22 cellular contexts compared by ENCODE assay signal in the genomic region with DNA sequence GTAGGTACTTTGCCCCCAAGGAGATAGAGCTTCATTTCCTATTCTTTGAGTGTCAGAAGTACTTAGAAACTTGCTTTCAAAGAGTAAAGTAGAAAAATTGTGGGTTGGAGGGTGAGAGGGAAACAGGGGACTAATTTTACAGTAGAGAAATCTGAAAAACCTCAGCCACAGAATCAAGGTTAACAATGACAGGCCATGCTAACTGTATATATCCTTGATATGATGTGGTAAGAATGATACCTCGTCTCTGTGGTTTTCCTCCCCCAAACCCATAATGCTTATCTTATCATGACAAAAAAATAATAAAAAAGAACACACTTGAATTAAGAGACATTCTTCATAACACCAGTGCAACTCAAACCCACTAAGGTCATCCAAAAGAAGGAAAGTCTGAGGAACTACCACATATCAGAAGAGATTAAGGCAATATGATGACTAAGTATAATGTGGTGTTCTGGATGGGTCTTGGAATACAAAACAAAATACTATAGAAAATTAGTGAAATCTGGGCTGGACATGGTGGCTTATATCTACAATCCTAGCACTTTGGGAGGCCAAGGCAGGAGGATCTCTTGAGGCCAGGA.
"Had no signal": no experiment of that assay in that cellular context is flagged by ENCODE, and none has a peak within 500 bp of the region (broad histone marks: within the 10 kb centered on the region; RNA-seq: fewer than 3 reads in every experiment).

No MANE protein-coding gene starts in this region.

- H2AFZ ChIP-seq: hepatocyte, neural progenitor cell had no signal

- H3K36me3 Mint-ChIP-seq: natural killer cell treated with Interleukin-12 subunit alpha and Interleukin-12 subunit beta and Interleukin-15 and Interleukin-18, amount 100 ng/mL, for 72 hours; neural progenitor cell had no signal

- H3K27ac Mint-ChIP-seq: dendritic cell treated with granulocyte-macrophage colony-stimulating factor and Interleukin-4, amounts not matched to agents 40 ng/mL and 50 ng/mL, for 4 days; effector memory CD8-positive, alpha-beta T cell; natural killer cell treated with Interleukin-12 subunit alpha and Interleukin-12 subunit beta and Interleukin-15 and Interleukin-18, amount 100 ng/mL, for 72 hours; neural progenitor cell had no signal

- H3K4me3 Mint-ChIP-seq: dendritic cell treated with granulocyte-macrophage colony-stimulating factor and Interleukin-4, amounts not matched to agents 40 ng/mL and 50 ng/mL, for 4 days; effector memory CD8-positive, alpha-beta T cell; natural killer cell treated with Interleukin-12 subunit alpha and Interleukin-12 subunit beta and Interleukin-15 and Interleukin-18, amount 100 ng/mL, for 72 hours; neural progenitor cell had no signal

- H3K9me3 Mint-ChIP-seq: dendritic cell treated with granulocyte-macrophage colony-stimulating factor and Interleukin-4, amounts not matched to agents 40 ng/mL and 50 ng/mL, for 4 days; effector memory CD8-positive, alpha-beta T cell; natural killer cell treated with Interleukin-12 subunit alpha and Interleukin-12 subunit beta and Interleukin-15 and Interleukin-18, amount 100 ng/mL, for 72 hours; neural progenitor cell had no signal

- H3K27me3 ChIP-seq: esophagus muscularis mucosa, gastrocnemius medialis, hepatocyte, neural progenitor cell, ovary, right atrium auricular region, tibial artery, upper lobe of left lung, uterus had no signal

- H3K4me1 Mint-ChIP-seq: neural progenitor cell had no signal

- H3K9ac ChIP-seq: neural progenitor cell had no signal

- H3K79me2 ChIP-seq: hepatocyte had no signal

- H3K4me2 ChIP-seq: hepatocyte, neural progenitor cell had no signal

- H3K4me1 ChIP-seq: esophagus muscularis mucosa, gastrocnemius medialis, neural progenitor cell, upper lobe of left lung, uterus had no signal

- H3K27me3 Mint-ChIP-seq: dendritic cell treated with granulocyte-macrophage colony-stimulating factor and Interleukin-4, amounts not matched to agents 40 ng/mL and 50 ng/mL, for 4 days; effector memory CD8-positive, alpha-beta T cell had no signal

- H3K27ac ChIP-seq: epithelial cell of prostate, esophagus muscularis mucosa, gastrocnemius medialis, hepatocyte, neural progenitor cell, ovary, right atrium auricular region, tibial artery, upper lobe of left lung, uterus had no signal

- H3K36me3 ChIP-seq: esophagus muscularis mucosa, gastrocnemius medialis, neural progenitor cell, ovary, right atrium auricular region, tibial artery, upper lobe of left lung, uterus had no signal

- H3K4me3 ChIP-seq: esophagus muscularis mucosa, gastrocnemius medialis, hepatocyte, lung, neural progenitor cell, ovary, right atrium auricular region, tibial artery, upper lobe of left lung, uterus had no signal

- DNase-seq: effector memory CD8-positive, alpha-beta T cell; gastrocnemius medialis; left colon; left ventricle myocardium superior; mesenchymal stem cell; midbrain; nucleus accumbens; ovary; small intestine; stimulated activated CD4-positive, alpha-beta T cell treated with anti-CD3 and anti-CD28 coated beads, Interleukin-12 subunit alpha, Interleukin-12 subunit beta, amount 100 ng/mL, for 4 hours; stimulated activated naive CD4-positive, alpha-beta T cell treated with Interleukin-2 at 50 U/mL for 16 hours; tibial artery; upper lobe of left lung; uterus had no signal

- ATAC-seq: effector memory CD8-positive, alpha-beta T cell; gastrocnemius medialis; left colon; left ventricle myocardium superior had no signal

- H3K9me3 ChIP-seq: esophagus muscularis mucosa, gastrocnemius medialis, ovary, right atrium auricular region, tibial artery, upper lobe of left lung, uterus had no signal
